2 cellular contexts compared by ENCODE assay signal in genomic region chr12:118541945-118542344, GRCh38.
A peak's percentile ranks its signal among the peaks of the same experiment; 100 is the strongest.
TF ChIP-seq lines count a peak whose summit lies in the region.

No MANE protein-coding gene starts in this region.

TF ChIP-seq in HCT116, 20 proteins besides CTCF, POLR2A, EP300 and RAD21 (continued from another document):
- TF ChIP-seq ZBTB33 (IDR thresholded peaks at IDR 0.05; ENCODE audit: extremely low read depth, insufficient replicate concordance, low read length) (no peak), SIN3A (IDR thresholded peaks at IDR 0.05; ENCODE audit: low read depth) (no peak), REST (IDR thresholded peaks at IDR 0.05; ENCODE audit: low read depth) (no peak), EZH2phosphoT487 (IDR thresholded peaks at IDR 0.05; ENCODE audit: borderline replicate concordance) (no peak), MAX (IDR thresholded peaks at IDR 0.05) (no peak), POLR2AphosphoS5 (IDR thresholded peaks at IDR 0.05; ENCODE audit: low read depth, low read length) (no peak), ZFX (IDR thresholded peaks at IDR 0.05) (no peak), CBX3 (IDR thresholded peaks at IDR 0.05; ENCODE audit: low read depth) (no peak), CEBPB (IDR thresholded peaks at IDR 0.05; ENCODE audit: low read depth) (no peak)
TF ChIP-seq in HCT116: peak in this region for 0.

TF ChIP-seq in K562, 482 proteins besides CTCF, POLR2A, EP300 and RAD21 (continued from another document):
- TF ChIP-seq ATF7 (IDR thresholded peaks at IDR 0.05) (peak; percentile 35; the same call in 1 of the 2 replicates), FOS (IDR thresholded peaks at IDR 0.05; ENCODE audit: extremely low read depth, insufficient read length) (peak; percentile 64), SETDB1 (IDR thresholded peaks at IDR 0.05; ENCODE audit: low read length) (no peak)
